In the genomic region with DNA sequence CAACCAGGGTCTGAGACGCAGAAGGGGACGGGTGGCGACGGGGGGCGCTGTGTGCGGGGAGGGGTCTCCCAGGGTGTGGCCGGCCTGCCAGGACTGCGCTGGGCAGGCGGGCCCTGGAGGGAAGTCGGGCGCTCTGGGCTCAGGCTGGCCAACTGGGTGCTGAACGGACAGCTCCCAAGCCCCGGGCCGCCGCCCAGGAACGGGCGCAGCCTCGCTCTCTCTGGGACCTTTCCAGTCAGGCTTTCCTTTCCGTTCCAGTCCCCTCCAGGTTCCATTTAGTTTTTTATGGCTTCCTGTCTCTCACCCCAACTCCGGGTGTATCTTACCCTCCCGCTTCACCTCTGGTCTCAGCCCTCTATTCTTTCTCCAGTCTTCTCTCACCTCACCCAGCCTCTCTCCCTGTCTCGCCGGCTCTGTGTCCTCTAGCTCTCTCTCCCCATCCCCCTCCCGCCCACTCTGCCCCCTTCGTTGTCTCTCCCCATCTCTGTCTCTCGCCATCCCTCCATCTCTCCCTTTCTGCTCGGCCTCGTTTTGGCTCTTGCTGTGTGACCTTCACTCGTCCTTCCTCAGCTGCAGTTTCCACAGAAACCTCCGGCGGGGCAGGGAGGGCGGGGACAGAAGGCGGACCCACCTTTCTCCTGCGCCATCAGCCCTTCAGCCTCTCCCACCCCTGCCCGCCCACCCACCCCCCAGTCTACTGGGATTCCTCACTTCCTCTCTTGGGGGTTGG, we compare ENCODE assay signal across 8 cellular contexts. TPM values are rescaled to one million over a fixed set of nuclear protein-coding genes. Genes with fewer than 3 reads are reported as not detected.
DNase-seq lines count a peak whose midpoint lies in the region; ATAC-seq and TF ChIP-seq lines count a peak whose summit lies in the region.

No MANE protein-coding gene starts in this region.

- H3K4me1 ChIP-seq in right lobe of liver: no peaks in the 10 kb centered on the region
- peaks cover 7% of the 10 kb centered on the region for H3K4me1 ChIP-seq in upper lobe of right lung

- TF ChIP-seq CTCF in choroid plexus epithelial cell (conservative IDR thresholded peaks at IDR 0.05; ENCODE audit: low read depth, low read length) (peak; percentile 3), right lobe of liver (IDR thresholded peaks at IDR 0.05) (no peak), upper lobe of right lung (IDR thresholded peaks at IDR 0.05) (no peak), omental fat pad (IDR thresholded peaks at IDR 0.05) (no peak)

- CTCF ChIA-PET in HEK293T (lab: Yijun Ruan, JAX): interaction anchor here (0.8 to 1.3 kb wide), 3 partner anchors 26 to 37 kb away, joined by 3 to 5 read pairs (median 3); no protein-coding TSS in a partner anchor

- TF ChIP-seq POLR2A in right lobe of liver (IDR thresholded peaks at IDR 0.05): no peak

- DNase-seq in AG08395 (ENCODE audit: low spot score): peak; percentile 79
- DNase-seq in HEK293T (ENCODE audit: extremely low spot score): peak; percentile 72
- peak; percentile 25 for DNase-seq in T-helper 9 cell
- peak; percentile 45 for DNase-seq in choroid plexus epithelial cell (ENCODE audit: low read depth)
- peak in 1 of 3 donors; percentile 42 for DNase-seq in right lobe of liver
- no peak for DNase-seq in upper lobe of right lung
- no peak for DNase-seq in omental fat pad (ENCODE audit: low spot score)

- 2% methylated on average over 16 of the region's 35 CpGs for WGBS in right lobe of liver (ENCODE audit: insufficient coverage, low coverage, low lambda C conversion rate, missing lambda C conversion rate)

- H3K27me3 ChIP-seq in right lobe of liver: peaks cover 0 to 11% of the 10 kb centered on the region in 2 donors
- peaks cover 81% of the 10 kb centered on the region for H3K27me3 ChIP-seq in upper lobe of right lung

- ATAC-seq in right lobe of liver (peak in 3 of 4 donors; percentile 35 to 74 (median 65)), upper lobe of right lung (peak; percentile 64), omental fat pad (ENCODE audit: low FRiP score) (no peak), HG03442 (IDR thresholded peaks at IDR 0.05; ENCODE audit: unreplicated experiment) (no peak)

- H3K36me3 ChIP-seq in right lobe of liver (no peaks in the 10 kb centered on the region), upper lobe of right lung (no peaks in the 10 kb centered on the region)

- H3K9me3 ChIP-seq in right lobe of liver (no peaks in the 10 kb centered on the region), upper lobe of right lung (no peaks in the 10 kb centered on the region)

- intact Hi-C loops in right lobe of liver (cut with DNase I): no loop called here
- intact Hi-C loops in upper lobe of right lung (cut with DNase I): no loop called here

- H3K27ac ChIP-seq in right lobe of liver: no peak overlapping the region
- H3K27ac ChIP-seq in upper lobe of right lung: no peak overlapping the region

- POLR2A ChIA-PET in HEK293T (lab: Yijun Ruan, JAX): interaction anchor here (1.0 to 1.2 kb wide), 2 partner anchors 13 to 38 kb away, joined by 3 read pairs; partner anchors contain the start of gene RABAC1

- H3K4me3 ChIP-seq in choroid plexus epithelial cell (ENCODE audit: low read depth, low read length) (no peak overlapping the region), right lobe of liver (no peak overlapping the region), upper lobe of right lung (no peak overlapping the region)

TF ChIP-seq in HEK293T, 16 proteins besides CTCF, POLR2A, EP300 and RAD21:
- TF ChIP-seq FOXK2 (IDR thresholded peaks at IDR 0.05): no peak
- TF ChIP-seq ZNF384 (IDR thresholded peaks at IDR 0.05): no peak
- no peak for TF ChIP-seq FOXA1 (IDR thresholded peaks at IDR 0.05)
- TF ChIP-seq L3MBTL2 (conservative IDR thresholded peaks at IDR 0.05): no peak
- no peak for TF ChIP-seq SP1 (IDR thresholded peaks at IDR 0.05)

RNA-seq across cellular contexts. Expression of gene ATP1A3, which starts 3.3 kb away (rescaled TPM):
- under 1 TPM in 2 of 6 experiments, not detected in 4; 0.07 TPM for total RNA-seq in right lobe of liver
- total RNA-seq in upper lobe of right lung: not detected
- under 1 TPM in 2 of 4 donors, not detected in 2; 0.13 to 0.28 TPM for total RNA-seq in omental fat pad

RNA-seq across cellular contexts. Expression of gene RABAC1, which starts 38.2 kb away (rescaled TPM):
- total RNA-seq in right lobe of liver (100 to 1,000 TPM in 2 of 6 experiments, 10 to 100 TPM in 4; 53.6 to 124 (median 75.8) TPM), upper lobe of right lung (134 TPM), omental fat pad (100 to 1,000 TPM; 132 to 192 (median 167) TPM)

Comparison
In these comparisons a context has a peak if more than half of its experiments do, and no peak if none do; other contexts are left out.
1. DNase-seq: peak in AG08395 (single experiment), HEK293T (single experiment), T-helper 9 cell (single experiment) and choroid plexus epithelial cell (single experiment); none in upper lobe of right lung (single experiment) and omental fat pad (single experiment).
2. ATAC-seq: peak in right lobe of liver (3 of 4) and upper lobe of right lung (single experiment); none in omental fat pad (single experiment) and HG03442 (single experiment).